9 cellular contexts compared by ENCODE assay signal in genomic region chr5:111143910-111144309, GRCh38. TPM values are rescaled to one million over a fixed set of nuclear protein-coding genes. Genes with fewer than 3 reads are reported as not detected.
DNase-seq lines count a peak whose midpoint lies in the region; ATAC-seq, FAIRE-seq and TF ChIP-seq lines count a peak whose summit lies in the region.
"Had no signal": no experiment of that assay in that cellular context is flagged by ENCODE, and none has a peak within 500 bp of the region (broad histone marks: within the 10 kb centered on the region; RNA-seq: fewer than 3 reads in every experiment).

No MANE protein-coding gene starts in this region.

- 66 to 69% (median 66%) methylated on average over 5 of the region's 5 CpGs for WGBS in small intestine, 3 donors

- H3K27me3 ChIP-seq in HCT116 (ENCODE audit: insufficient read depth, low read length) (peaks cover 6% of the 10 kb centered on the region; the same call in 1 of the 2 replicates), PC-3 (ENCODE audit: low read length) (peaks cover 21% of the 10 kb centered on the region; the same call in 1 of the 2 replicates), H7 (ENCODE audit: control insufficient read depth, insufficient read depth, low read length) (no peaks in the 10 kb centered on the region), small intestine (ENCODE audit: control insufficient read depth in 2 of 2, insufficient read depth in 2 of 2, low read length in 2 of 2) (no peaks in the 10 kb centered on the region)
- H3K27me3 ChIP-seq: esophagus squamous epithelium had no signal

- no TSS peak for BruUV-seq in HCT116 (replicated peaks; lab: Mats Ljungman, UMichigan)
- no TSS peak for BruUV-seq in PC-3 (replicated peaks; lab: Mats Ljungman, UMichigan)

- ATAC-seq in HCT116 = 0 out of 2 replicates have a peak, but pooled peaks have one; percentile 27
- ATAC-seq in PC-3 = peak; percentile 61; the same call in 1 of the 2 replicates

- H2AFZ ChIP-seq in HCT116 (ENCODE audit: low read depth, low read length, poor library complexity, severe bottlenecking) (no peak overlapping the region), PC-3 (ENCODE audit: low read length) (no peak overlapping the region)

- CTCF ChIA-PET in HCT116 (lab: Charles Lee) = no interaction called here
- CTCF ChIA-PET in PC-3 (lab: Charles Lee) = no interaction called here

- H3F3A ChIP-seq in PC-3 (ENCODE audit: low read length, unreplicated experiment) = no peaks in the 10 kb centered on the region

- RAD21 ChIA-PET in HCT116 (lab: Charles Lee; ENCODE audit: low non-redundant PET in 1 of 2, low total read pairs in 2 of 2, uncharacterized antibody in 2 of 2, unreplicated experiment in 2 of 2) = no interaction called here

- H3K9ac ChIP-seq in HCT116 (ENCODE audit: low read length) (no peak overlapping the region), PC-3 (ENCODE audit: low read length) (no peak overlapping the region)

- H3K9me2 ChIP-seq in HCT116 (ENCODE audit: insufficient read depth) (no peaks in the 10 kb centered on the region), PC-3 (replicated peaks; ENCODE audit: low read length) (no peaks in the 10 kb centered on the region)

- POLR2A ChIA-PET in HCT116 (lab: Charles Lee) = no interaction called here
- POLR2A ChIA-PET in PC-3 (lab: Charles Lee; ENCODE audit: unreplicated experiment) = no interaction called here

- intact Hi-C loops in HCT116 (cut with micrococcal nuclease) (no loop called here), PC-3 (cut with micrococcal nuclease) (loop anchor here (1.0 kb wide), 1 partner anchor 387 kb away; no protein-coding TSS in a partner anchor)

- H3K36me3 ChIP-seq in HCT116 (ENCODE audit: control insufficient read depth in 1 of 2, insufficient read depth in 2 of 2, low read length in 2 of 2) (no peaks in the 10 kb centered on the region), PC-3 (ENCODE audit: low read depth, low read length) (no peaks in the 10 kb centered on the region), H7 (replicated peaks; ENCODE audit: control insufficient read depth, insufficient read depth, low read length) (no peaks in the 10 kb centered on the region), small intestine (ENCODE audit: control insufficient read depth in 2 of 2, insufficient read depth in 2 of 2, low read length in 2 of 2) (no peaks in the 10 kb centered on the region)
- H3K36me3 ChIP-seq: esophagus squamous epithelium had no signal

- H3K4me1 ChIP-seq in HCT116 (ENCODE audit: control insufficient read depth in 1 of 2, insufficient read depth in 2 of 2, low read length in 2 of 2) (no peaks in the 10 kb centered on the region), PC-3 (ENCODE audit: insufficient read depth, low read length) (no peaks in the 10 kb centered on the region), small intestine (ENCODE audit: control insufficient read depth in 2 of 2, insufficient read depth in 1 of 2, low read depth in 1 of 2, low read length in 1 of 2) (no peaks in the 10 kb centered on the region)

- H3K4me2 ChIP-seq in HCT116 (ENCODE audit: low read length) = no peak overlapping the region
- H3K4me2 ChIP-seq in PC-3 (ENCODE audit: low read length) = no peak overlapping the region

- H3K4me3 ChIP-seq in HCT116 (replicated peaks in 1 of 2; ENCODE audit: low read depth in 1 of 2, low read length in 2 of 2) (no peak overlapping the region), PC-3 (ENCODE audit: low read length) (no peak overlapping the region), H7 (ENCODE audit: insufficient read depth, low read depth, low read length) (no peak overlapping the region), small intestine (ENCODE audit: low read depth in 1 of 2, low read length in 2 of 2) (no peak overlapping the region)
- H3K4me3 ChIP-seq: esophagus squamous epithelium had no signal

- DNase-seq in EL (peak; percentile 67), HCT116 (ENCODE audit: low read depth, low spot score) (no peak), PC-3 (peak; percentile 43), kidney tubule cell (ENCODE audit: low spot score) (peak; percentile 22), foreskin melanocyte (no peak), H7 (no peak), small intestine (no peak), OCI-M2 (lab: John Stamatoyannopoulos, UW; ENCODE audit: unreplicated experiment) (no peak)
- DNase-seq: esophagus squamous epithelium had no signal

- H3K79me2 ChIP-seq in HCT116 (ENCODE audit: insufficient read depth, low read length) (no peaks in the 10 kb centered on the region), PC-3 (ENCODE audit: low read length) (no peaks in the 10 kb centered on the region)

- no peak for TF ChIP-seq CTCF in HCT116 (IDR thresholded peaks at IDR 0.05 in 2 of 3, conservative IDR thresholded peaks at IDR 0.05 in 1 of 3; ENCODE audit: borderline replicate concordance in 1 of 3, insufficient read depth in 1 of 3, low read depth in 2 of 3, low read length in 2 of 3)
- no peak for TF ChIP-seq CTCF in PC-3 (conservative IDR thresholded peaks at IDR 0.05; ENCODE audit: low read depth, low read length)

- no peak for TF ChIP-seq RAD21 in HCT116 (IDR thresholded peaks at IDR 0.05; ENCODE audit: low read depth)

- no peak for TF ChIP-seq POLR2A in HCT116 (IDR thresholded peaks at IDR 0.05; ENCODE audit: borderline replicate concordance, extremely low read depth, insufficient read depth, insufficient read length)

- no peaks in the 10 kb centered on the region for H4K20me1 ChIP-seq in HCT116 (ENCODE audit: insufficient read depth)
- no peaks in the 10 kb centered on the region for H4K20me1 ChIP-seq in PC-3 (ENCODE audit: low read length)

- H3K27ac ChIP-seq in HCT116 (ENCODE audit: low read depth, low read length) (no peak overlapping the region), PC-3 (ENCODE audit: low read length) (no peak overlapping the region), small intestine (ENCODE audit: low read depth in 1 of 2, low read length in 1 of 2) (no peak overlapping the region)
- H3K27ac ChIP-seq: esophagus squamous epithelium had no signal

- no peak for FAIRE-seq in small intestine (lab: Jason Lieb, UNC)

- H3K9me3 ChIP-seq in HCT116 (ENCODE audit: control insufficient read depth in 1 of 2, insufficient read depth in 1 of 2, low read depth in 1 of 2, low read length in 2 of 2) (no peaks in the 10 kb centered on the region), PC-3 (ENCODE audit: low read length) (no peaks in the 10 kb centered on the region), small intestine (ENCODE audit: control insufficient read depth, low read depth) (no peaks in the 10 kb centered on the region)
- H3K9me3 ChIP-seq: esophagus squamous epithelium had no signal

TF ChIP-seq in HCT116, 20 proteins besides CTCF, POLR2A, EP300 and RAD21:
- TF ChIP-seq EGR1 (IDR thresholded peaks at IDR 0.05; ENCODE audit: low read depth) (no peak), EZH2phosphoT487 (IDR thresholded peaks at IDR 0.05; ENCODE audit: borderline replicate concordance) (no peak), EZH2 (IDR thresholded peaks at IDR 0.05) (no peak), YY1 (IDR thresholded peaks at IDR 0.05; ENCODE audit: extremely low read depth, insufficient replicate concordance, low read depth, low read length) (no peak), ZFX (IDR thresholded peaks at IDR 0.05) (no peak), SP1 (IDR thresholded peaks at IDR 0.05; ENCODE audit: low read depth) (no peak), ATF3 (IDR thresholded peaks at IDR 0.05) (no peak), SIN3A (IDR thresholded peaks at IDR 0.05; ENCODE audit: low read depth) (no peak), MAX (IDR thresholded peaks at IDR 0.05) (no peak), TCF7L2 (IDR thresholded peaks at IDR 0.05; ENCODE audit: borderline replicate concordance, extremely low read depth, insufficient read depth, insufficient read length) (no peak), CEBPB (IDR thresholded peaks at IDR 0.05; ENCODE audit: low read depth) (no peak), CBX3 (IDR thresholded peaks at IDR 0.05; ENCODE audit: low read depth) (no peak), POLR2AphosphoS5 (IDR thresholded peaks at IDR 0.05; ENCODE audit: low read depth, low read length) (no peak), SRF (IDR thresholded peaks at IDR 0.05; ENCODE audit: low read depth) (no peak)

RNA-seq across cellular contexts. Expression of gene WDR36, which starts 51.8 kb away (rescaled TPM):
- total RNA-seq in HCT116 (2021; ENCODE audit: unreplicated experiment) (53.6 TPM), PC-3 (2014; rRNA removed) (38.2 and 44.7 TPM in 2 replicates)
- polyA plus RNA-seq in HCT116 (2012) = 9.4 and 10.7 TPM in 2 replicates
- 41.5 and 52.3 TPM in 2 replicates for total RNA-seq in H7 (2014; rRNA removed; shearing (Covaris generic))
- polyA plus RNA-seq in small intestine = 1 to 10 TPM; 2.7 to 7.8 (median 4.0) TPM

Comparison
In these comparisons a context has a peak if more than half of its experiments do, and no peak if none do; other contexts are left out.
1. DNase-seq: peak in EL (single experiment), PC-3 (single experiment) and kidney tubule cell (single experiment); none in HCT116 (single experiment), foreskin melanocyte (single experiment), H7 (single experiment), small intestine (single experiment) and OCI-M2 (single experiment).